Comparison of ENCODE assay signal across 16 cellular contexts in genomic region chr10:266974-267425, GRCh38.
A peak's percentile ranks its signal among the peaks of the same experiment; 100 is the strongest.
DNase-seq lines count a peak whose midpoint lies in the region; ATAC-seq and TF ChIP-seq lines count a peak whose summit lies in the region.
"Had no signal": no experiment of that assay in that cellular context is flagged by ENCODE, and none has a peak within 500 bp of the region (broad histone marks: within the 10 kb centered on the region; RNA-seq: fewer than 3 reads in every experiment).

No MANE protein-coding gene starts in this region.

- CTCF ChIA-PET in HCT116 (lab: Charles Lee) = no interaction called here
- CTCF ChIA-PET in SK-N-SH (lab: Yijun Ruan, JAX) = no interaction called here

- H3K9ac ChIP-seq in HCT116 (ENCODE audit: low read length) (no peak overlapping the region), SK-N-SH (no peak overlapping the region; the same call in 1 of the 2 replicates)

- H4K20me1 ChIP-seq in HCT116 (ENCODE audit: insufficient read depth) (no peaks in the 10 kb centered on the region), SK-N-SH (ENCODE audit: insufficient read depth) (no peaks in the 10 kb centered on the region)

- intact Hi-C loops in HCT116 (cut with micrococcal nuclease) = no loop called here

- ATAC-seq in HCT116 = no peak
- ATAC-seq: activated T-helper 17 cell treated with anti-CD3 and anti-CD28 coated beads, Interleukin-2, amount 50 U/mL, for 72 hours; foreskin keratinocyte; natural killer cell treated with Interleukin-12 subunit alpha and Interleukin-12 subunit beta and Interleukin-15 and Interleukin-18, amount 100 ng/mL, for 72 hours had no signal

- no peak overlapping the region for H3K4me3 ChIP-seq in HCT116 (replicated peaks in 1 of 2; ENCODE audit: low read depth in 1 of 2, low read length in 2 of 2)
- peak overlapping the region in 1 of 2 experiments; percentile 24; a peak in 1 of 4 replicates for H3K4me3 ChIP-seq in SK-N-SH (ENCODE audit: low read depth in 2 of 2, low read length in 1 of 2)
- H3K4me3 ChIP-seq in foreskin fibroblast (ENCODE audit: low read depth in 1 of 2, low read length in 2 of 2) = no peak overlapping the region

- RAD21 ChIA-PET in HCT116 (lab: Charles Lee; ENCODE audit: low non-redundant PET in 1 of 2, low total read pairs in 2 of 2, uncharacterized antibody in 2 of 2, unreplicated experiment in 2 of 2) = no interaction called here

- POLR2A ChIA-PET in HCT116 (lab: Charles Lee) = no interaction called here
- POLR2A ChIA-PET in SK-N-SH (lab: Yijun Ruan, JAX) = no interaction called here

- no peak for TF ChIP-seq POLR2A in HCT116 (IDR thresholded peaks at IDR 0.05; ENCODE audit: borderline replicate concordance, extremely low read depth, insufficient read depth, insufficient read length)

- H2AFZ ChIP-seq in HCT116 (ENCODE audit: low read depth, low read length, poor library complexity, severe bottlenecking) = no peak overlapping the region
- no peak overlapping the region for H2AFZ ChIP-seq in SK-N-SH (ENCODE audit: low read depth)

- H3K9me2 ChIP-seq in HCT116 (ENCODE audit: insufficient read depth) = no peaks in the 10 kb centered on the region
- no peaks in the 10 kb centered on the region for H3K9me2 ChIP-seq in SK-N-SH

- H3K27ac ChIP-seq in HCT116 (ENCODE audit: low read depth, low read length) (no peak overlapping the region), SK-N-SH (ENCODE audit: low read depth in 2 of 2, low read length in 1 of 2) (peak overlapping the region; percentile 65 to 75; a peak in 3 of 4 replicates)
- H3K27ac ChIP-seq: foreskin keratinocyte had no signal

- H3K9me3 ChIP-seq in HCT116 (ENCODE audit: control insufficient read depth in 1 of 2, insufficient read depth in 1 of 2, low read depth in 1 of 2, low read length in 2 of 2) (no peaks in the 10 kb centered on the region), SK-N-SH (no peaks in the 10 kb centered on the region)

- WGBS in SK-N-SH (ENCODE audit: low lambda C conversion rate) = 13% methylated on average over 8 of the region's 8 CpGs

- H3K27me3 ChIP-seq in HCT116 (ENCODE audit: insufficient read depth, low read length) (no peaks in the 10 kb centered on the region), SK-N-SH (ENCODE audit: insufficient read depth) (no peaks in the 10 kb centered on the region)

- H3K36me3 ChIP-seq in HCT116 (ENCODE audit: control insufficient read depth in 1 of 2, insufficient read depth in 2 of 2, low read length in 2 of 2) (no peaks in the 10 kb centered on the region), SK-N-SH (replicated peaks in 1 of 2; ENCODE audit: control insufficient read depth in 1 of 2, insufficient read depth in 2 of 2, low read length in 1 of 2) (peaks cover 0 to 3% of the 10 kb centered on the region in 2 experiments)

- peak overlapping the region; percentile 7; the same call in 1 of the 2 replicates for H3K4me2 ChIP-seq in HCT116 (ENCODE audit: low read length)
- H3K4me2 ChIP-seq in SK-N-SH = peak overlapping the region; percentile 63; the same call in 1 of the 2 replicates

- no peak for TF ChIP-seq RAD21 in HCT116 (IDR thresholded peaks at IDR 0.05; ENCODE audit: low read depth)
- TF ChIP-seq RAD21 in SK-N-SH (IDR thresholded peaks at IDR 0.05; ENCODE audit: low read length) = no peak

- H3K4me1 ChIP-seq in HCT116 (ENCODE audit: control insufficient read depth in 1 of 2, insufficient read depth in 2 of 2, low read length in 2 of 2) (peaks cover 9 to 17% of the 10 kb centered on the region in 2 experiments; a peak in 3 of 4 replicates), SK-N-SH (ENCODE audit: control insufficient read depth in 1 of 2, insufficient read depth in 2 of 2, low read depth in 1 of 2, low read length in 1 of 2) (peaks cover 7 to 25% of the 10 kb centered on the region in 2 experiments; a peak in 3 of 4 replicates)
- H3K4me1 ChIP-seq: foreskin keratinocyte had no signal

- no TSS peak for BruUV-seq in HCT116 (replicated peaks; lab: Mats Ljungman, UMichigan)

- peak; percentile 43 to 55; a peak in 2 of 4 replicates for TF ChIP-seq EP300 in SK-N-SH (IDR thresholded peaks at IDR 0.05; ENCODE audit: borderline replicate concordance in 1 of 2, low read depth in 1 of 2, low read length in 1 of 2)

- DNase-seq in AG08396 (ENCODE audit: low spot score) (peak; percentile 18), HCT116 (ENCODE audit: low read depth, low spot score) (no peak), SK-N-SH (peak; percentile 43), foreskin fibroblast (peak; percentile 21 to 52), NCI-H2171 treated with DMSO at 0.1 percent for 48 hours (lab: John Stamatoyannopoulos, UW) (no peak), NCI-H2107 (lab: John Stamatoyannopoulos, UW) (no peak), HuH-7 (ENCODE audit: low spot score) (no peak)
- no peak for DNase-seq in stimulated activated CD4-positive, alpha-beta T cell treated with anti-CD3 and anti-CD28 coated beads, Interleukin-4, amount 100 ng/mL, for 24 hours
- DNase-seq: activated CD4-positive, alpha-beta T cell treated with anti-CD3 and anti-CD28 coated beads for 4 hours; C1 segment of cervical spinal cord; Karpas-422; NCI-H526 treated with DMSO at 0.1 percent for 48 hours; small intestine had no signal

- TF ChIP-seq CTCF in HCT116 (IDR thresholded peaks at IDR 0.05 in 2 of 3, conservative IDR thresholded peaks at IDR 0.05 in 1 of 3; ENCODE audit: borderline replicate concordance in 1 of 3, insufficient read depth in 1 of 3, low read depth in 2 of 3, low read length in 2 of 3) (no peak), SK-N-SH (IDR thresholded peaks at IDR 0.05) (no peak), foreskin fibroblast (IDR thresholded peaks at IDR 0.05; ENCODE audit: low read depth, low read length) (no peak)

- peaks cover 31% of the 10 kb centered on the region for H3F3A ChIP-seq in SK-N-SH (replicated peaks; ENCODE audit: insufficient read depth)

- H3K79me2 ChIP-seq in HCT116 (ENCODE audit: insufficient read depth, low read length) (no peaks in the 10 kb centered on the region), SK-N-SH (ENCODE audit: insufficient read depth) (no peaks in the 10 kb centered on the region)

TF ChIP-seq in HCT116, 20 proteins besides CTCF, POLR2A, EP300 and RAD21:
- TF ChIP-seq FOSL1 (IDR thresholded peaks at IDR 0.05; ENCODE audit: low read depth) (peak; percentile 26; the same call in 1 of the 2 replicates), ZBTB33 (IDR thresholded peaks at IDR 0.05; ENCODE audit: extremely low read depth, insufficient replicate concordance, low read length) (no peak), CEBPB (IDR thresholded peaks at IDR 0.05; ENCODE audit: low read depth) (peak; percentile 45; the same call in 1 of the 2 replicates), JUND (IDR thresholded peaks at IDR 0.05) (0 out of 2 replicates have a peak, but pooled peaks have one; percentile 8)

TF ChIP-seq in SK-N-SH, 30 proteins besides CTCF, POLR2A, EP300 and RAD21 (continues in another document):
- TF ChIP-seq TCF12 (IDR thresholded peaks at IDR 0.05) (peak; percentile 51; the same call in 1 of the 2 replicates), JUND (IDR thresholded peaks at IDR 0.05) (peak; percentile 75), SMC3 (IDR thresholded peaks at IDR 0.05; ENCODE audit: low read depth, low read length) (no peak; the same call in 1 of the 2 replicates), PBX3 (IDR thresholded peaks at IDR 0.05) (peak; percentile 56), USF2 (IDR thresholded peaks at IDR 0.05; ENCODE audit: borderline replicate concordance, low read depth, low read length) (no peak), RXRA (IDR thresholded peaks at IDR 0.05; ENCODE audit: borderline replicate concordance, low read depth) (no peak), RFX5 (IDR thresholded peaks at IDR 0.05; ENCODE audit: low read length) (no peak), MXI1 (IDR thresholded peaks at IDR 0.05; ENCODE audit: low read depth, low read length) (no peak), REST (IDR thresholded peaks at IDR 0.05; ENCODE audit: low read depth, low read length) (no peak), GATA2 (CRISPR knock-in tag; IDR thresholded peaks at IDR 0.05) (peak; percentile 63)

Comparison
In these comparisons a context has a peak if more than half of its experiments do, and no peak if none do; other contexts are left out.
1. DNase-seq: peak in AG08396 (single experiment), SK-N-SH (single experiment) and foreskin fibroblast (2 of 2); none in HCT116 (single experiment), stimulated activated CD4-positive, alpha-beta T cell treated with anti-CD3 and anti-CD28 coated beads, Interleukin-4, amount 100 ng/mL, for 24 hours (single experiment), NCI-H2171 treated with DMSO at 0.1 percent for 48 hours (single experiment), NCI-H2107 (single experiment) and HuH-7 (single experiment).